19 cellular contexts compared by ENCODE assay signal in genomic region chr7:41847641-41848040, GRCh38.
DNase-seq lines count a peak whose midpoint lies in the region; ATAC-seq and TF ChIP-seq lines count a peak whose summit lies in the region.
"Had no signal": no experiment of that assay in that cellular context is flagged by ENCODE, and none has a peak within 500 bp of the region (broad histone marks: within the 10 kb centered on the region; RNA-seq: fewer than 3 reads in every experiment).

No MANE protein-coding gene starts in this region.

- peaks cover 11% of the 10 kb centered on the region for H3K4me1 Mint-ChIP-seq in CD14-positive monocyte
- H3K4me1 Mint-ChIP-seq: B cell; CD4-positive, alpha-beta memory T cell had no signal

- TF ChIP-seq EP300 in esophagus muscularis mucosa (IDR thresholded peaks at IDR 0.05) = no peak

- no peaks in the 10 kb centered on the region for H3K4me1 ChIP-seq in osteoblast (ENCODE audit: insufficient read depth, low read length)
- H3K4me1 ChIP-seq in aorta (ENCODE audit: control insufficient read depth in 1 of 2, insufficient read depth in 2 of 2, low read length in 2 of 2) = no peaks in the 10 kb centered on the region
- no peaks in the 10 kb centered on the region for H3K4me1 ChIP-seq in esophagus muscularis mucosa

- no peaks in the 10 kb centered on the region for H3K79me2 ChIP-seq in osteoblast (ENCODE audit: insufficient read depth, low read length)

- H4K20me1 ChIP-seq in osteoblast (ENCODE audit: insufficient read depth, low read length) = no peaks in the 10 kb centered on the region
- H4K20me1 ChIP-seq: BLaER1 had no signal

- peaks cover 0 to 6% of the 10 kb centered on the region in 2 donors for H3K36me3 Mint-ChIP-seq in CD14-positive monocyte
- H3K36me3 Mint-ChIP-seq: CD4-positive, alpha-beta memory T cell had no signal

- no peak for TF ChIP-seq POLR2A in esophagus muscularis mucosa (IDR thresholded peaks at IDR 0.05; ENCODE audit: low read depth)

- H3K27ac ChIP-seq in HL-60 (replicated peaks) (peak overlapping the region; percentile 33), osteoblast (ENCODE audit: low read depth, low read length) (no peak overlapping the region), aorta (ENCODE audit: low read depth in 1 of 2, low read length in 2 of 2) (no peak overlapping the region), esophagus muscularis mucosa (replicated peaks in 1 of 4) (no peak overlapping the region)
- H3K27ac ChIP-seq: BLaER1, C4-2B had no signal

- no peak for ATAC-seq in aorta (ENCODE audit: low FRiP score)

- peak overlapping the region in 5 of 7 donors; percentile 62 to 83 (median 72) for H3K27ac Mint-ChIP-seq in CD14-positive monocyte
- H3K27ac Mint-ChIP-seq: B cell; CD4-positive, alpha-beta memory T cell had no signal

- 97 to 98% methylated on average over 3 of the region's 3 CpGs for WGBS in aorta, 2 donors
- 75% methylated on average over 3 of the region's 3 CpGs for WGBS in esophagus muscularis mucosa

- H3K9me3 ChIP-seq in osteoblast (ENCODE audit: low read depth, low read length) (no peaks in the 10 kb centered on the region), aorta (ENCODE audit: control insufficient read depth, low read length) (peaks cover 1% of the 10 kb centered on the region), esophagus muscularis mucosa (no peaks in the 10 kb centered on the region)

- H3K27me3 Mint-ChIP-seq in CD14-positive monocyte (ENCODE audit: low read depth in 3 of 3) = peaks cover 0 to 4% (median 0%) of the 10 kb centered on the region in 3 donors
- H3K27me3 Mint-ChIP-seq: B cell had no signal

- intact Hi-C loops in CD14-positive monocyte (cut with micrococcal nuclease) = no loop called here
- intact Hi-C loops in aorta (cut with DNase I) = no loop called here
- intact Hi-C loops in esophagus muscularis mucosa (cut with DNase I) = no loop called here

- TF ChIP-seq CTCF in CD14-positive monocyte (IDR thresholded peaks at IDR 0.05) = no peak
- no peak for TF ChIP-seq CTCF in HL-60 (IDR thresholded peaks at IDR 0.05; ENCODE audit: insufficient read depth, low read length)
- no peak for TF ChIP-seq CTCF in osteoblast (IDR thresholded peaks at IDR 0.05; ENCODE audit: extremely low read depth, low read depth, low read length)
- TF ChIP-seq CTCF in esophagus muscularis mucosa (IDR thresholded peaks at IDR 0.05) = no peak

- H3K4me2 ChIP-seq in osteoblast (ENCODE audit: insufficient read depth, low read length) = no peak overlapping the region
- H3K4me2 ChIP-seq: BLaER1 had no signal

- peak overlapping the region; percentile 32 for H2AFZ ChIP-seq in osteoblast (ENCODE audit: low read length)

- peaks cover 6 to 23% (median 13%) of the 10 kb centered on the region in 7 donors for H3K9me3 Mint-ChIP-seq in CD14-positive monocyte

- H3K27me3 ChIP-seq in HL-60 (ENCODE audit: insufficient read depth, poor library complexity, severe bottlenecking) (no peaks in the 10 kb centered on the region), osteoblast (ENCODE audit: insufficient read depth, low read length) (no peaks in the 10 kb centered on the region), aorta (ENCODE audit: control insufficient read depth in 1 of 2, insufficient read depth in 2 of 2, low read length in 1 of 2) (no peaks in the 10 kb centered on the region), esophagus muscularis mucosa (no peaks in the 10 kb centered on the region)
- H3K27me3 ChIP-seq: BLaER1 had no signal

- no peaks in the 10 kb centered on the region for H3K36me3 ChIP-seq in osteoblast (ENCODE audit: insufficient read depth, low read length)
- H3K36me3 ChIP-seq in aorta (ENCODE audit: control insufficient read depth in 1 of 2, insufficient read depth in 2 of 2, low read length in 1 of 2) = no peaks in the 10 kb centered on the region
- no peaks in the 10 kb centered on the region for H3K36me3 ChIP-seq in esophagus muscularis mucosa
- H3K36me3 ChIP-seq: BLaER1 had no signal

- no peak overlapping the region for H3K4me3 Mint-ChIP-seq in CD14-positive monocyte
- H3K4me3 Mint-ChIP-seq: B cell had no signal

- H3K4me3 ChIP-seq in HL-60 (replicated peaks; ENCODE audit: insufficient read depth, low read length) = no peak overlapping the region
- no peak overlapping the region for H3K4me3 ChIP-seq in osteoblast (ENCODE audit: insufficient read depth, low read length)
- H3K4me3 ChIP-seq in aorta (ENCODE audit: low read length in 2 of 2) = no peak overlapping the region
- no peak overlapping the region for H3K4me3 ChIP-seq in esophagus muscularis mucosa
- H3K4me3 ChIP-seq: BLaER1 had no signal

- DNase-seq in AML-193 (lab: John Stamatoyannopoulos, UW) (peak; percentile 4 to 39), CD14-positive monocyte (ENCODE audit: low spot score) (no peak), HL-60 (ENCODE audit: low read depth in 1 of 2, low spot score in 1 of 2) (no peak), osteoblast (ENCODE audit: insufficient read length, low spot score, missing footprints) (no peak), aorta (no peak), HPDE6-E6E7 (ENCODE audit: extremely low spot score) (no peak), esophagus muscularis mucosa (ENCODE audit: extremely low spot score) (no peak)
- DNase-seq: Calu3; CD4-positive, alpha-beta memory T cell; COR-L47; DMS53; DMS79 treated with DMSO at 0.1 percent for 48 hours; GF-D8; GOT3; H7; HCEC 1CT had no signal

Comparison
In these comparisons a context has a peak if more than half of its experiments do, and no peak if none do; other contexts are left out.
1. DNase-seq: peak in AML-193 (2 of 2); none in CD14-positive monocyte (single experiment), HL-60 (0 of 2), osteoblast (single experiment), aorta (0 of 2), HPDE6-E6E7 (single experiment) and esophagus muscularis mucosa (single experiment).